In the genomic region with DNA sequence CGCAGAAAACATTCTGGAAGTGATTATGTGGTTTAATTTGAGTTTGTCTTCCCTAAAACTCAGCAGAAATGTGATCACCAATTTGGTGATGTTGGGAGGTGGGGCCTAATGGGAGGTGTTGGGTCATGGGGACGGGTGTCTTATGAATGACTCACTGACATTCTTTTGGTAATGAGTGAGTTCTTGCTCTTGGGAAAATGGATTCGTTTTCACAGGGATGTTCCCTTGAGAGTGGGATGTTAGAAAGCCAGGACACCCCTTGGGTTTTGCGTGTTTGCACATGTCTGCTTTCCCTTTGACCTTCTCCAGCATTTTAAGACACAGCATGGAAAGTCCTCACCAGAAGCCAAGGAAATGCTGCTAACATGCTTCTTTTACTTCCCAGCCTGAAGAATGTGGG, we compare ENCODE assay signal across 14 cellular contexts.
DNase-seq lines count a peak whose midpoint lies in the region; ATAC-seq and TF ChIP-seq lines count a peak whose summit lies in the region.
"Had no signal": no experiment of that assay in that cellular context is flagged by ENCODE, and none has a peak within 500 bp of the region (broad histone marks: within the 10 kb centered on the region; RNA-seq: fewer than 3 reads in every experiment).

No MANE protein-coding gene starts in this region.

- no peaks in the 10 kb centered on the region for H3K27me3 Mint-ChIP-seq in chondrocyte (ENCODE audit: low read depth)
- no peaks in the 10 kb centered on the region for H3K27me3 Mint-ChIP-seq in activated naive CD4-positive, alpha-beta T cell treated with anti-CD3 and anti-CD28 coated beads, Interleukin-2, amount 10 ng/mL, durations not matched to agents 7 days and 5 days

- no peaks in the 10 kb centered on the region for H3K36me3 ChIP-seq in mesendoderm (ENCODE audit: control insufficient read depth, insufficient read depth, low read length)

- H3K4me1 ChIP-seq in mesendoderm (ENCODE audit: control insufficient read depth, low read depth, low read length): peaks cover 2% of the 10 kb centered on the region

- no peak overlapping the region for H3K56ac ChIP-seq in mesendoderm (ENCODE audit: low read length)

- H3K9me3 Mint-ChIP-seq in chondrocyte (ENCODE audit: low read depth): peaks cover 2% of the 10 kb centered on the region
- H3K9me3 Mint-ChIP-seq in activated naive CD4-positive, alpha-beta T cell treated with anti-CD3 and anti-CD28 coated beads, Interleukin-2, amount 10 ng/mL, durations not matched to agents 7 days and 5 days: peaks cover 2% of the 10 kb centered on the region

- CTCF ChIA-PET in activated naive CD4-positive, alpha-beta T cell treated with anti-CD3 and anti-CD28 coated beads, Interleukin-2, amount 10 ng/mL, durations not matched to agents 7 days and 5 days (lab: Charles Lee): no interaction called here

- H3K27ac ChIP-seq in mesendoderm (ENCODE audit: low read depth, low read length): no peak overlapping the region

- H3K4me3 ChIP-seq in mesendoderm (ENCODE audit: low read length): no peak overlapping the region
- H3K4me3 ChIP-seq: mucosa of descending colon had no signal

- H3K9ac ChIP-seq in mesendoderm (ENCODE audit: low read length): no peak overlapping the region

- H3K4me3 Mint-ChIP-seq in chondrocyte (ENCODE audit: unreplicated experiment): no peak overlapping the region
- H3K4me3 Mint-ChIP-seq in activated naive CD4-positive, alpha-beta T cell treated with anti-CD3 and anti-CD28 coated beads, Interleukin-2, amount 10 ng/mL, durations not matched to agents 7 days and 5 days: no peak overlapping the region
- H3K4me3 Mint-ChIP-seq: CD8-positive, alpha-beta T cell had no signal

- no peaks in the 10 kb centered on the region for H3K79me1 ChIP-seq in mesendoderm (ENCODE audit: low read length)

- TF ChIP-seq CTCF in chondrocyte (IDR thresholded peaks at IDR 0.05): no peak
- no peak for TF ChIP-seq CTCF in GM13977 (IDR thresholded peaks at IDR 0.05; ENCODE audit: extremely low read depth, insufficient read depth, missing control alignments)

- H3K4ac ChIP-seq in mesendoderm (ENCODE audit: low read depth, low read length): no peak overlapping the region

- H3K27me3 ChIP-seq in mesendoderm (ENCODE audit: insufficient read depth, low read length, poor library complexity): no peaks in the 10 kb centered on the region

- peak; percentile 72 for DNase-seq in AG20443 (ENCODE audit: low spot score)
- peak; percentile 4 for DNase-seq in LoVo (ENCODE audit: low spot score)
- DNase-seq in chondrocyte (ENCODE audit: low spot score): no peak
- peak; percentile 81 for DNase-seq in mesendoderm
- DNase-seq in C1 segment of cervical spinal cord (lab: John Stamatoyannopoulos, UW): no peak
- DNase-seq in GM13977 (ENCODE audit: low spot score): no peak
- DNase-seq in activated naive CD4-positive, alpha-beta T cell treated with anti-CD3 and anti-CD28 coated beads, Interleukin-2, amount 10 ng/mL, durations not matched to agents 7 days and 5 days: no peak
- DNase-seq: activated T-cell treated with anti-CD3 and anti-CD28 coated beads, Interleukin-2, amount 50 U/mL, for 1 hour; caudate nucleus; CD8-positive, alpha-beta T cell; head of caudate nucleus; mucosa of descending colon; NCI-H1417 treated with DMSO at 0.1 percent for 48 hours had no signal

- no peaks in the 10 kb centered on the region for H3K79me2 ChIP-seq in mesendoderm (ENCODE audit: control insufficient read depth, insufficient read depth, low read length)

- no peak overlapping the region for H3K23ac ChIP-seq in mesendoderm (ENCODE audit: low read length)

- H4K5ac ChIP-seq in mesendoderm (ENCODE audit: low read length): no peak overlapping the region

- H3K4me1 Mint-ChIP-seq in chondrocyte (ENCODE audit: low read depth): peaks cover 36% of the 10 kb centered on the region
- H3K4me1 Mint-ChIP-seq in activated naive CD4-positive, alpha-beta T cell treated with anti-CD3 and anti-CD28 coated beads, Interleukin-2, amount 10 ng/mL, durations not matched to agents 7 days and 5 days: no peaks in the 10 kb centered on the region

- no peak overlapping the region for H4K8ac ChIP-seq in mesendoderm (ENCODE audit: low read depth, low read length)

- no peak overlapping the region for H3K18ac ChIP-seq in mesendoderm (ENCODE audit: low read length)

- WGBS in mesendoderm (ENCODE audit: extremely low coverage, insufficient coverage, low lambda C conversion rate): no CpG with 5 or more reads among the region's 4 CpGs

- H2AK5ac ChIP-seq in mesendoderm (ENCODE audit: low read length): no peak overlapping the region

- in situ Hi-C loops in GM13977 (cut with MboI; ENCODE audit: low pct_unique_long_range_greater_than_20kb, low sequenced_read_pairs, unreplicated experiment): no loop called here

- no peak for ATAC-seq in GM19455 (IDR thresholded peaks at IDR 0.05; ENCODE audit: unreplicated experiment)
- ATAC-seq: CD8-positive, alpha-beta T cell; mucosa of descending colon had no signal

- no peak overlapping the region for H2BK120ac ChIP-seq in mesendoderm (ENCODE audit: low read depth, low read length)

- H2BK15ac ChIP-seq in mesendoderm (replicated peaks; ENCODE audit: low read depth): no peak overlapping the region

- peaks cover 1% of the 10 kb centered on the region for H3K36me3 Mint-ChIP-seq in chondrocyte (ENCODE audit: low read depth)
- H3K36me3 Mint-ChIP-seq in activated naive CD4-positive, alpha-beta T cell treated with anti-CD3 and anti-CD28 coated beads, Interleukin-2, amount 10 ng/mL, durations not matched to agents 7 days and 5 days: no peaks in the 10 kb centered on the region
- H3K36me3 Mint-ChIP-seq: CD8-positive, alpha-beta T cell had no signal

- no peak overlapping the region for H3K4me2 ChIP-seq in mesendoderm (ENCODE audit: low read length)

- H2BK5ac ChIP-seq in mesendoderm (ENCODE audit: low read length): no peak overlapping the region

- peak overlapping the region; percentile 85 for H3K27ac Mint-ChIP-seq in chondrocyte (ENCODE audit: unreplicated experiment)
- H3K27ac Mint-ChIP-seq in activated naive CD4-positive, alpha-beta T cell treated with anti-CD3 and anti-CD28 coated beads, Interleukin-2, amount 10 ng/mL, durations not matched to agents 7 days and 5 days: no peak overlapping the region
- H3K27ac Mint-ChIP-seq: CD8-positive, alpha-beta T cell had no signal

Comparison
In these comparisons a context has a peak if more than half of its experiments do, and no peak if none do; other contexts are left out.
1. DNase-seq: peak in AG20443 (single experiment), LoVo (single experiment) and mesendoderm (single experiment); none in chondrocyte (single experiment), C1 segment of cervical spinal cord (0 of 14), GM13977 (single experiment) and activated naive CD4-positive, alpha-beta T cell treated with anti-CD3 and anti-CD28 coated beads, Interleukin-2, amount 10 ng/mL, durations not matched to agents 7 days and 5 days (single experiment).